ENCODE assay signal across 11 cellular contexts in the genomic region with DNA sequence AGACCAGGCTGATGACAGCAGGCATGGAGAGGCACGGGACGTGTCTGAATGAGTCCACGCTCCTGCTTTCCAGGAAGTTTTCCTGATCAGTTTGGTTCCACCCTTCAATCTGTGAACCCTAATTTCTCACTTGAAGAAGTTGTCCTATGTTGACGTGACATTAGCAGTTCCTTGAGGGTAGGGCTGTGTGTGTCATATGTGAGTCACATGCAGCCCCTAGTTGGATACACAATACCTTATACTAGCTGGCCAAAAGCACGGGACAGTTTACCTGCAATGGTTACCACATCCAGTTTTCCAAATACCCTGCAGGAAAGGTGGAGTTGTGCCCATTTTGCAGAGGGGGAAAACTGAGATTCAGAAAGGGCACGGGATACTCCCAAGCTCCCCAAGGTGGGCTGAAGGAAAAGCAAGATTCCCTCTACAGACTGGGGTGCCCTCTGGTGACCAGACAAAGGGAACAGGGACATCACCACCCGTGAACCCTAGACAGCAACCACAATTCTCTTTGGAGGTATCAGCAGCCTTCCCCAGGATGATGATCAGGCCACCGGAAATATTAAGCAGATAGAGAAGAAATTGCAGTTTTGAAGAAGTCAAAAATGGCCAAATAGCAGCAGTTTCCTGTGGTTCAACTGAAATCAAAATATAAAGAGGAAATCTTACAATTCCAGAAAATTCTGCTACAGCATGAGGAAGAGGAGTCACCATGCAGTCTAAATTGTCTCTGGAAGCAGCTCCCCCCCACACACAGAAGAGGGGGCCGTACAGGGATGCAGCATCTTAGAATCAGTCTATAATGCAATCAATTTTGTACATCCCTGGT.
A peak's percentile ranks its signal among the peaks of the same experiment; 100 is the strongest.
DNase-seq lines count a peak whose midpoint lies in the region; ATAC-seq and TF ChIP-seq lines count a peak whose summit lies in the region.
"Had no signal": no experiment of that assay in that cellular context is flagged by ENCODE, and none has a peak within 500 bp of the region (broad histone marks: within the 10 kb centered on the region; RNA-seq: fewer than 3 reads in every experiment).

No MANE protein-coding gene starts in this region.

- H3K27ac ChIP-seq in A673 (ENCODE audit: low read depth, low read length, poor library complexity, severe bottlenecking): no peak overlapping the region

- H3K36me3 ChIP-seq in A673 (ENCODE audit: insufficient read depth, low read length, poor library complexity, severe bottlenecking): no peaks in the 10 kb centered on the region
- no peaks in the 10 kb centered on the region for H3K36me3 ChIP-seq in NT2/D1 (ENCODE audit: insufficient read depth, insufficient read length, low read length)

- no TSS peak for BruUV-seq in A673 (replicated peaks; lab: Mats Ljungman, UMichigan)

- CTCF ChIA-PET in A673 (lab: Charles Lee): no interaction called here
- CTCF ChIA-PET in GM10248 (lab: Yijun Ruan, JAX): interaction anchor here (0.7 to 3.4 kb wide), 5 partner anchors 17 to 280 kb away, joined by 3 to 18 read pairs (median 4); no protein-coding TSS in a partner anchor

- DNase-seq in A673 (ENCODE audit: low spot score) (peak; percentile 43), GM10248 (ENCODE audit: extremely low spot score) (peak; percentile 44), NT2/D1 (ENCODE audit: low read depth, low spot score) (peak; percentile 11), fibroblast of mammary gland (ENCODE audit: low read depth) (no peak), RKO (ENCODE audit: low spot score) (no peak), GM03348 (ENCODE audit: low spot score) (no peak)
- no peak for DNase-seq in activated CD4-positive, alpha-beta T cell treated with anti-CD3 and anti-CD28 coated beads for 1 hour
- DNase-seq: DMS53; effector memory CD4-positive, alpha-beta T cell had no signal

- no peak overlapping the region for H3K9ac ChIP-seq in NT2/D1 (ENCODE audit: insufficient read length, low read depth)

- intact Hi-C loops in A673 (cut with micrococcal nuclease; ENCODE audit: unreplicated experiment): loop anchor here (10.0 kb wide), 1 partner anchor 140 kb away; a partner anchor contains a TSS

- no peak for ATAC-seq in HG03025 (IDR thresholded peaks at IDR 0.05; ENCODE audit: low FRiP score, unreplicated experiment)

- no peak overlapping the region for H3K4me3 ChIP-seq in A673 (ENCODE audit: low read depth, low read length, poor library complexity, severe bottlenecking)
- no peak overlapping the region for H3K4me3 ChIP-seq in NT2/D1 (ENCODE audit: insufficient read length, low read depth)
- H3K4me3 ChIP-seq in fibroblast of mammary gland (ENCODE audit: control insufficient read depth, low read depth, low read length): no peak overlapping the region
- H3K4me3 ChIP-seq: smooth muscle cell had no signal

- H3K4me1 ChIP-seq in A673 (ENCODE audit: insufficient read depth, low read length, poor library complexity, severe bottlenecking) (no peaks in the 10 kb centered on the region), NT2/D1 (ENCODE audit: insufficient read depth, insufficient read length) (no peaks in the 10 kb centered on the region)

- H3K9me3 ChIP-seq in A673 (ENCODE audit: low read depth, low read length, poor library complexity, severe bottlenecking): no peaks in the 10 kb centered on the region
- no peaks in the 10 kb centered on the region for H3K9me3 ChIP-seq in NT2/D1 (ENCODE audit: insufficient read depth, low read length)

- H3K27me3 ChIP-seq in A673 (replicated peaks; ENCODE audit: insufficient read depth, low read depth, low read length, poor library complexity): no peaks in the 10 kb centered on the region
- H3K27me3 ChIP-seq in NT2/D1 (ENCODE audit: insufficient read depth, insufficient read length): no peaks in the 10 kb centered on the region

- POLR2A ChIA-PET in A673 (lab: Charles Lee; ENCODE audit: low non-redundant PET): no interaction called here
- POLR2A ChIA-PET in GM10248 (lab: Yijun Ruan, JAX): no interaction called here

- TF ChIP-seq CTCF in A673 (conservative IDR thresholded peaks at IDR 0.05; ENCODE audit: low read depth, low read length) (peak; percentile 45), GM10248 (IDR thresholded peaks at IDR 0.05; ENCODE audit: control extremely low read depth, extremely low read depth, low read depth, missing control alignments) (peak; percentile 13), fibroblast of mammary gland (conservative IDR thresholded peaks at IDR 0.05; ENCODE audit: control insufficient read depth, insufficient read depth, low read depth, low read length) (peak; percentile 4)

Comparison
In these comparisons a context has a peak if more than half of its experiments do, and no peak if none do; other contexts are left out.
1. DNase-seq: peak in A673 (single experiment), GM10248 (single experiment) and NT2/D1 (single experiment); none in fibroblast of mammary gland (single experiment), RKO (single experiment), activated CD4-positive, alpha-beta T cell treated with anti-CD3 and anti-CD28 coated beads for 1 hour (single experiment) and GM03348 (single experiment).
2. Peak in every context shown above with its lines, with median percentiles within 50 percentile points of each other: CTCF ChIP-seq.